32 cellular contexts compared by ENCODE assay signal in genomic region chr15:41085029-41085428, GRCh38.
"Had no signal": no experiment of that assay in that cellular context is flagged by ENCODE, and none has a peak within 500 bp of the region (broad histone marks: within the 10 kb centered on the region; RNA-seq: fewer than 3 reads in every experiment).

No MANE protein-coding gene starts in this region.

- H2AFZ ChIP-seq: PC-9 had no signal

- H3K9me3 ChIP-seq: ascending aorta, MG63 had no signal

- H3K27ac ChIP-seq: ascending aorta, cardiac muscle cell, PC-9, RWPE1 had no signal

- H3K27me3 ChIP-seq: ascending aorta, cardiac muscle cell, MG63 had no signal

- H3K4me3 ChIP-seq: ascending aorta, cardiac muscle cell, MG63, PC-9 had no signal

- H3K4me3 Mint-ChIP-seq: activated CD4-positive, alpha-beta T cell treated with anti-CD3 and anti-CD28 coated beads for 36 hours; activated CD4-positive, alpha-beta T cell treated with anti-CD3 and anti-CD28 coated beads, Interleukin-2, amount 10 ng/mL, durations not matched to agents 7 days and 5 days; activated CD8-positive, alpha-beta T cell treated with anti-CD3 and anti-CD28 coated beads, Interleukin-2, amount 10 ng/mL, durations not matched to agents 7 days and 5 days; activated naive CD4-positive, alpha-beta T cell treated with anti-CD3 and anti-CD28 coated beads for 36 hours; activated naive CD8-positive, alpha-beta T cell; activated T-cell treated with anti-CD3 and anti-CD28 coated beads, Interleukin-2, amount 50 U/mL, for 24 hours; activated T-helper 1 cell treated with anti-CD3 and anti-CD28 coated beads, Interleukin-12 subunit alpha, Interleukin-12 subunit beta, Interleukin-2, Interleukin-4 antibody, amounts not matched to agents 30 ng/mL and 10 ng/mL and 1 ng/mL, durations not matched to agents 14 hours and 24 hours and 36 hours had no signal

- H3K9me3 Mint-ChIP-seq: activated CD4-positive, alpha-beta T cell treated with anti-CD3 and anti-CD28 coated beads, Interleukin-2, amount 10 ng/mL, durations not matched to agents 7 days and 5 days; activated naive CD4-positive, alpha-beta T cell treated with anti-CD3 and anti-CD28 coated beads for 36 hours; activated T-cell treated with anti-CD3 and anti-CD28 coated beads, Interleukin-2, amount 50 U/mL, for 24 hours; activated T-helper 1 cell treated with anti-CD3 and anti-CD28 coated beads, Interleukin-12 subunit alpha, Interleukin-12 subunit beta, Interleukin-2, Interleukin-4 antibody, amounts not matched to agents 30 ng/mL and 10 ng/mL and 1 ng/mL, durations not matched to agents 14 hours and 24 hours and 36 hours had no signal

- H3K4me1 ChIP-seq: ascending aorta had no signal

- H3K4me1 Mint-ChIP-seq: activated CD4-positive, alpha-beta T cell treated with anti-CD3 and anti-CD28 coated beads for 36 hours had no signal

- H3K4me2 ChIP-seq: PC-9 had no signal

- H3K27ac Mint-ChIP-seq: activated CD4-positive, alpha-beta T cell treated with anti-CD3 and anti-CD28 coated beads for 36 hours; activated CD4-positive, alpha-beta T cell treated with anti-CD3 and anti-CD28 coated beads, Interleukin-2, amount 10 ng/mL, durations not matched to agents 7 days and 5 days; activated CD8-positive, alpha-beta T cell treated with anti-CD3 and anti-CD28 coated beads, Interleukin-2, amount 10 ng/mL, durations not matched to agents 7 days and 5 days; activated naive CD4-positive, alpha-beta T cell treated with anti-CD3 and anti-CD28 coated beads for 36 hours; activated naive CD8-positive, alpha-beta T cell; activated T-cell treated with anti-CD3 and anti-CD28 coated beads, Interleukin-2, amount 50 U/mL, for 24 hours; activated T-helper 1 cell treated with anti-CD3 and anti-CD28 coated beads, Interleukin-12 subunit alpha, Interleukin-12 subunit beta, Interleukin-2, Interleukin-4 antibody, amounts not matched to agents 30 ng/mL and 10 ng/mL and 1 ng/mL, durations not matched to agents 14 hours and 24 hours and 36 hours had no signal

- ATAC-seq: activated CD4-positive, alpha-beta T cell treated with anti-CD3 and anti-CD28 coated beads for 36 hours; activated CD4-positive, CD25-positive, alpha-beta regulatory T cell treated with anti-CD3 and anti-CD28 coated beads, Interleukin-2, amount 50 U/mL, for 24 hours; activated CD8-positive, alpha-beta T cell treated with anti-CD3 and anti-CD28 coated beads, Interleukin-2, amount 10 ng/mL, durations not matched to agents 7 days and 5 days; Right ventricle myocardium inferior had no signal

- H3K27me3 Mint-ChIP-seq: activated CD4-positive, alpha-beta T cell treated with anti-CD3 and anti-CD28 coated beads for 36 hours; activated CD4-positive, alpha-beta T cell treated with anti-CD3 and anti-CD28 coated beads, Interleukin-2, amount 10 ng/mL, durations not matched to agents 7 days and 5 days; activated naive CD8-positive, alpha-beta T cell; activated T-cell treated with anti-CD3 and anti-CD28 coated beads, Interleukin-2, amount 50 U/mL, for 24 hours had no signal

- FAIRE-seq: RCC 7860 had no signal

- DNase-seq: activated CD4-positive, alpha-beta T cell treated with anti-CD3 and anti-CD28 coated beads for 36 hours; activated CD4-positive, alpha-beta T cell treated with anti-CD3 and anti-CD28 coated beads, Interleukin-2, amount 10 ng/mL, durations not matched to agents 7 days and 5 days; activated CD4-positive, alpha-beta T cell treated with anti-CD3 and anti-CD28 coated beads, Interleukin-2, amount 50 U/mL, for 48 hours; activated CD8-positive, alpha-beta T cell treated with anti-CD3 and anti-CD28 coated beads, Interleukin-2, amount 10 ng/mL, durations not matched to agents 7 days and 5 days; activated gamma-delta T cell treated with Interleukin-2 at 50 U/mL for 16 hours; activated naive CD4-positive, alpha-beta T cell treated with anti-CD3 and anti-CD28 coated beads for 36 hours; activated T-cell treated with anti-CD3 and anti-CD28 coated beads, Interleukin-2, amount 50 U/mL, for 24 hours; amygdala; Kasumi-1; MG63; NCI-H1048; NCI-H1436 treated with DMSO at 0.1 percent for 48 hours; NCI-H1694 treated with DMSO at 0.1 percent for 48 hours; NCI-H2029; NCI-H345; NCI-H526; NCI-H748 treated with DMSO at 0.1 percent for 48 hours; NK-92 treated with Interleukin-12 subunit alpha and Interleukin-12 subunit beta, amount 100 ng/mL, for 24 hours; PC-9; SIG-M5; SW 1271; T-helper 1 cell; T-helper 2 cell; T1000 had no signal
